26 cellular contexts compared by ENCODE assay signal in genomic region chr11:122042981-122043380, GRCh38.
DNase-seq lines count a peak whose midpoint lies in the region; ATAC-seq and TF ChIP-seq lines count a peak whose summit lies in the region.
"Had no signal": no experiment of that assay in that cellular context is flagged by ENCODE, and none has a peak within 500 bp of the region (broad histone marks: within the 10 kb centered on the region; RNA-seq: fewer than 3 reads in every experiment).

No MANE protein-coding gene starts in this region.

- H3K9me3 Mint-ChIP-seq in mesothelial cell of epicardium: peaks cover 6% of the 10 kb centered on the region
- H3K9me3 Mint-ChIP-seq: CD8-positive, alpha-beta T cell had no signal

- H3K27ac Mint-ChIP-seq in mesothelial cell of epicardium: peak overlapping the region; percentile 2
- H3K27ac Mint-ChIP-seq: CD8-positive, alpha-beta T cell; T-cell had no signal

- TF ChIP-seq CTCF in BJ (IDR thresholded peaks at IDR 0.05; ENCODE audit: insufficient read depth, low read depth, low read length) (no peak), ascending aorta (IDR thresholded peaks at IDR 0.05) (no peak), mesothelial cell of epicardium (IDR thresholded peaks at IDR 0.05; ENCODE audit: unreplicated experiment) (no peak)

- peaks cover 27% of the 10 kb centered on the region for H3K4me1 Mint-ChIP-seq in mesothelial cell of epicardium
- H3K4me1 Mint-ChIP-seq: T-cell had no signal

- DNase-seq in BJ (ENCODE audit: low read depth) (peak; percentile 38), HCEC 1CT (peak; percentile 67), ascending aorta (ENCODE audit: low spot score in 2 of 2) (no peak), mesothelial cell of epicardium (ENCODE audit: low spot score in 2 of 2, unreplicated experiment in 2 of 2) (no peak), GOT3 (lab: John Stamatoyannopoulos, UW) (no peak), COLO668 (lab: John Stamatoyannopoulos, UW; ENCODE audit: unreplicated experiment) (no peak)
- DNase-seq: CD8-positive, alpha-beta T cell; DMS 273 treated with DMSO at 0.1 percent for 48 hours; DMS79; KBM-7; MG63; NCI-H1105 treated with DMSO at 0.1 percent for 48 hours; NCI-H146; NCI-H1930; NCI-H2107; NCI-H446; NCI-H526; NCI-H82; NK-92 treated with Interleukin-12 subunit alpha and Interleukin-12 subunit beta, amount 100 ng/mL, for 24 hours; PC-3; SJCRH30; T-cell had no signal

- POLR2A ChIA-PET in BJ (lab: Charles Lee): no interaction called here

- H3K36me3 ChIP-seq in BJ (ENCODE audit: control insufficient read depth, insufficient read depth, low read length) (peaks cover 1% of the 10 kb centered on the region; the same call in 1 of the 2 replicates), ascending aorta (no peaks in the 10 kb centered on the region)
- H3K36me3 ChIP-seq: MG63, SJCRH30 had no signal

- no peak overlapping the region for H3K4me3 ChIP-seq in BJ (ENCODE audit: low read depth, low read length)
- H3K4me3 ChIP-seq in ascending aorta: no peak overlapping the region
- H3K4me3 ChIP-seq: MG63, SJCRH30 had no signal

- no peak overlapping the region for H3K4me3 Mint-ChIP-seq in mesothelial cell of epicardium
- H3K4me3 Mint-ChIP-seq: CD8-positive, alpha-beta T cell; T-cell had no signal

- H3K4me1 ChIP-seq in ascending aorta: peaks cover 0 to 18% of the 10 kb centered on the region in 2 donors

- CTCF ChIA-PET in BJ (lab: Yijun Ruan, JAX): interaction anchor here (0.6 to 1.5 kb wide), 3 partner anchors 20 to 378 kb away, joined by 3 to 4 read pairs (median 3); no protein-coding TSS in a partner anchor

- no peaks in the 10 kb centered on the region for H3K9me3 ChIP-seq in ascending aorta
- H3K9me3 ChIP-seq: SJCRH30 had no signal

- H3K27me3 ChIP-seq in BJ (ENCODE audit: control insufficient read depth, insufficient read depth, low read length) (no peaks in the 10 kb centered on the region), ascending aorta (no peaks in the 10 kb centered on the region)
- H3K27me3 ChIP-seq: MG63, SJCRH30 had no signal

- intact Hi-C loops in ascending aorta (cut with DNase I): no loop called here

- peak overlapping the region; percentile 89 to 98 for H3K27ac ChIP-seq in ascending aorta
- H3K27ac ChIP-seq: C4-2B, SJCRH30 had no signal

- no peak for ATAC-seq in HG03159 (IDR thresholded peaks at IDR 0.05; ENCODE audit: unreplicated experiment)
- ATAC-seq in HG02852 (IDR thresholded peaks at IDR 0.05; ENCODE audit: unreplicated experiment): no peak
- ATAC-seq: CD8-positive, alpha-beta T cell; HCT116; PC-3; T-cell had no signal

- no peaks in the 10 kb centered on the region for H3K36me3 Mint-ChIP-seq in mesothelial cell of epicardium
- H3K36me3 Mint-ChIP-seq: CD8-positive, alpha-beta T cell; T-cell had no signal

- no peaks in the 10 kb centered on the region for H3K27me3 Mint-ChIP-seq in mesothelial cell of epicardium (ENCODE audit: low read depth)

Comparison
In these comparisons a context has a peak if more than half of its experiments do, and no peak if none do; other contexts are left out.
1. DNase-seq: peak in BJ (single experiment) and HCEC 1CT (single experiment); none in ascending aorta (0 of 2), mesothelial cell of epicardium (0 of 2), GOT3 (single experiment) and COLO668 (single experiment).